ENCODE assay signal across 2 cellular contexts in the genomic region with DNA sequence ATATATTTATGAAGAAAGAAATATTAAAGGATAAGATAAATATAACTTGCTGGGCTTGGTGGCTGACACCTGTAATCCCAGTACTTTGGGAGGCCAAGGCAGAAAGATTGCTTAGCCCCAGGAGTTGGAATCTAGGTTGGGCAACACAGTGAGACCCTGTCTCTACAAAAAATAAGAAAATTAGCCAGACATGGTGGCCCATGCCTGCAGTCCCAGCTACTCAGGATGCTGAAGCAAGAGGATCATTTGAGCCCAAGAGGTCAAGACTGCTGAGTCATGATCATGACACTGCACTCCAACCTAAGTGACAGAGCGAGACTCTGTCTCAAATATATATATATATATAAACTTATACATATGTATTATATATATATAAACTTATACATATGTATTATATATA.
TF ChIP-seq lines count a peak whose summit lies in the region.

No MANE protein-coding gene starts in this region.

TF ChIP-seq in A549, 52 proteins besides CTCF, POLR2A, EP300 and RAD21:
- TF ChIP-seq MAFK (IDR thresholded peaks at IDR 0.05; ENCODE audit: partially characterized antibody) (peak; percentile 79), FOXS1 (CRISPR knock-in tag; IDR thresholded peaks at IDR 0.05) (no peak), HOXB13 (CRISPR knock-in tag; IDR thresholded peaks at IDR 0.05; ENCODE audit: low read depth) (no peak), KDM5A (IDR thresholded peaks at IDR 0.05) (no peak), NFE2L2 (conservative IDR thresholded peaks at IDR 0.05; ENCODE audit: low read length) (peak; percentile 74)
- TF ChIP-seq, protein P1, sequence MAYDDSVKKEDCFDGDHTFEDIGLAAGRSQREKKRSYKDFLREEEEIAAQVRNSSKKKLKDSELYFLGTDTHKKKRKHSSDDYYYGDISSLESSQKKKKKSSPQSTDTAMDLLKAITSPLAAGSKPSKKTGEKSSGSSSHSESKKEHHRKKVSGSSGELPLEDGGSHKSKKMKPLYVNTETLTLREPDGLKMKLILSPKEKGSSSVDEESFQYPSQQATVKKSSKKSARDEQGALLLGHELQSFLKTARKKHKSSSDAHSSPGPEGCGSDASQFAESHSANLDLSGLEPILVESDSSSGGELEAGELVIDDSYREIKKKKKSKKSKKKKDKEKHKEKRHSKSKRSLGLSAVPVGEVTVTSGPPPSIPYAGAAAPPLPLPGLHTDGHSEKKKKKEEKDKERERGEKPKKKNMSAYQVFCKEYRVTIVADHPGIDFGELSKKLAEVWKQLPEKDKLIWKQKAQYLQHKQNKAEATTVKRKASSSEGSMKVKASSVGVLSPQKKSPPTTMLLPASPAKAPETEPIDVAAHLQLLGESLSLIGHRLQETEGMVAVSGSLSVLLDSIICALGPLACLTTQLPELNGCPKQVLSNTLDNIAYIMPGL (CRISPR knock-in tag; IDR thresholded peaks at IDR 0.05; ENCODE audit: borderline replicate concordance): no peak
TF ChIP-seq in A549: peak in this region for 2.

TF ChIP-seq in SK-N-SH, 30 proteins besides CTCF, POLR2A, EP300 and RAD21:
- no peak for TF ChIP-seq GATA2 (CRISPR knock-in tag; IDR thresholded peaks at IDR 0.05)
- TF ChIP-seq YY1 (IDR thresholded peaks at IDR 0.05; ENCODE audit: low read depth): no peak
- TF ChIP-seq SMC3 (IDR thresholded peaks at IDR 0.05; ENCODE audit: low read depth, low read length): no peak
- no peak for TF ChIP-seq SIN3A (IDR thresholded peaks at IDR 0.05; ENCODE audit: borderline replicate concordance, low read depth, low read length)
- TF ChIP-seq EZH2phosphoT487 (IDR thresholded peaks at IDR 0.05; ENCODE audit: borderline replicate concordance, low read depth): no peak
- no peak for TF ChIP-seq CHD2 (IDR thresholded peaks at IDR 0.05; ENCODE audit: low read length, partially characterized antibody)
- TF ChIP-seq, protein P2, sequence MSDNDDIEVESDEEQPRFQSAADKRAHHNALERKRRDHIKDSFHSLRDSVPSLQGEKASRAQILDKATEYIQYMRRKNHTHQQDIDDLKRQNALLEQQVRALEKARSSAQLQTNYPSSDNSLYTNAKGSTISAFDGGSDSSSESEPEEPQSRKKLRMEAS (IDR thresholded peaks at IDR 0.05; ENCODE audit: low read depth): no peak
- no peak for TF ChIP-seq FOXM1 (IDR thresholded peaks at IDR 0.05; ENCODE audit: low read depth)
- TF ChIP-seq, protein P3, sequence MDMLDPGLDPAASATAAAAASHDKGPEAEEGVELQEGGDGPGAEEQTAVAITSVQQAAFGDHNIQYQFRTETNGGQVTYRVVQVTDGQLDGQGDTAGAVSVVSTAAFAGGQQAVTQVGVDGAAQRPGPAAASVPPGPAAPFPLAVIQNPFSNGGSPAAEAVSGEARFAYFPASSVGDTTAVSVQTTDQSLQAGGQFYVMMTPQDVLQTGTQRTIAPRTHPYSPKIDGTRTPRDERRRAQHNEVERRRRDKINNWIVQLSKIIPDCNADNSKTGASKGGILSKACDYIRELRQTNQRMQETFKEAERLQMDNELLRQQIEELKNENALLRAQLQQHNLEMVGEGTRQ (IDR thresholded peaks at IDR 0.05; ENCODE audit: borderline replicate concordance, low read depth, low read length): no peak
- no peak for TF ChIP-seq GABPA (IDR thresholded peaks at IDR 0.05; ENCODE audit: low read depth)
- no peak for TF ChIP-seq FOSL2 (IDR thresholded peaks at IDR 0.05; ENCODE audit: borderline replicate concordance, low read depth)
- TF ChIP-seq RXRA (IDR thresholded peaks at IDR 0.05; ENCODE audit: borderline replicate concordance, low read depth): no peak
- TF ChIP-seq MXI1 (IDR thresholded peaks at IDR 0.05; ENCODE audit: low read depth, low read length): no peak
- no peak for TF ChIP-seq TEAD4 (IDR thresholded peaks at IDR 0.05; ENCODE audit: borderline replicate concordance, insufficient read depth)
